ENCODE assay signal across 2 cellular contexts in the genomic region with DNA sequence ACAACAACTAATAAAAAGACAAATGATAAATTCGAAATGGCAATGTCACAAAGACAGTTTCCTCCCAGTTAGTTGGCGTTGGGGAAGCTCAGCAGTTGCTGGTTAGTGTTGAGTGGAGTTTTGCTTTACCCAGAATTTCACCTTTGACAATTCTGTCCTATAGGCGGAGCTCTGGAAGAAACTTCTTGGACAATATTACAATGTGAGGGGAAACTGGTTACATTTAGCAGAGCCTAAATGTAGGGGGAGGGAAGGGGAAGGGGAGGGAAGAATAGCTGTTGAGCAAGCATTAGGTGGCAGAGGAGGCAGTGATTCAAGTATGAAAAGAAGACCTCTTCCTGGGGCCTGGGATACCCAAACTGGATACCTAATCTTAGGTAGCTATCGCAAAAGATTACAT.
TF ChIP-seq lines count a peak whose summit lies in the region.

No MANE protein-coding gene starts in this region.

TF ChIP-seq in A549, 52 proteins besides CTCF, POLR2A, EP300 and RAD21:
- no peak for TF ChIP-seq MYC (IDR thresholded peaks at IDR 0.05; ENCODE audit: borderline replicate concordance, low read length)
- no peak for TF ChIP-seq ATOH8 (CRISPR knock-in tag; IDR thresholded peaks at IDR 0.05; ENCODE audit: low read depth)
- TF ChIP-seq JUN (IDR thresholded peaks at IDR 0.05) = no peak
- TF ChIP-seq HOXB5 (CRISPR knock-in tag; IDR thresholded peaks at IDR 0.05) = no peak

TF ChIP-seq in HCT116, 20 proteins besides CTCF, POLR2A, EP300 and RAD21:
- TF ChIP-seq, protein P1, sequence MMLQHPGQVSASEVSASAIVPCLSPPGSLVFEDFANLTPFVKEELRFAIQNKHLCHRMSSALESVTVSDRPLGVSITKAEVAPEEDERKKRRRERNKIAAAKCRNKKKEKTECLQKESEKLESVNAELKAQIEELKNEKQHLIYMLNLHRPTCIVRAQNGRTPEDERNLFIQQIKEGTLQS (IDR thresholded peaks at IDR 0.05) = no peak
- TF ChIP-seq ZFX (IDR thresholded peaks at IDR 0.05) (no peak), YY1 (IDR thresholded peaks at IDR 0.05; ENCODE audit: extremely low read depth, insufficient replicate concordance, low read depth, low read length) (no peak), CEBPB (IDR thresholded peaks at IDR 0.05; ENCODE audit: low read depth) (no peak), REST (IDR thresholded peaks at IDR 0.05; ENCODE audit: low read depth) (no peak), SRF (IDR thresholded peaks at IDR 0.05; ENCODE audit: low read depth) (no peak), POLR2AphosphoS5 (IDR thresholded peaks at IDR 0.05; ENCODE audit: low read depth, low read length) (no peak), CBX3 (IDR thresholded peaks at IDR 0.05; ENCODE audit: low read depth) (no peak), ELF1 (IDR thresholded peaks at IDR 0.05; ENCODE audit: borderline replicate concordance, low read depth) (no peak), SIN3A (IDR thresholded peaks at IDR 0.05; ENCODE audit: low read depth) (no peak), JUND (IDR thresholded peaks at IDR 0.05) (no peak), ZNF274 (IDR thresholded peaks at IDR 0.05; ENCODE audit: low read depth, low read length) (no peak), EZH2 (IDR thresholded peaks at IDR 0.05) (no peak), TCF7L2 (IDR thresholded peaks at IDR 0.05; ENCODE audit: borderline replicate concordance, extremely low read depth, insufficient read depth, insufficient read length) (no peak), SP1 (IDR thresholded peaks at IDR 0.05; ENCODE audit: low read depth) (no peak)
- TF ChIP-seq, protein P2, sequence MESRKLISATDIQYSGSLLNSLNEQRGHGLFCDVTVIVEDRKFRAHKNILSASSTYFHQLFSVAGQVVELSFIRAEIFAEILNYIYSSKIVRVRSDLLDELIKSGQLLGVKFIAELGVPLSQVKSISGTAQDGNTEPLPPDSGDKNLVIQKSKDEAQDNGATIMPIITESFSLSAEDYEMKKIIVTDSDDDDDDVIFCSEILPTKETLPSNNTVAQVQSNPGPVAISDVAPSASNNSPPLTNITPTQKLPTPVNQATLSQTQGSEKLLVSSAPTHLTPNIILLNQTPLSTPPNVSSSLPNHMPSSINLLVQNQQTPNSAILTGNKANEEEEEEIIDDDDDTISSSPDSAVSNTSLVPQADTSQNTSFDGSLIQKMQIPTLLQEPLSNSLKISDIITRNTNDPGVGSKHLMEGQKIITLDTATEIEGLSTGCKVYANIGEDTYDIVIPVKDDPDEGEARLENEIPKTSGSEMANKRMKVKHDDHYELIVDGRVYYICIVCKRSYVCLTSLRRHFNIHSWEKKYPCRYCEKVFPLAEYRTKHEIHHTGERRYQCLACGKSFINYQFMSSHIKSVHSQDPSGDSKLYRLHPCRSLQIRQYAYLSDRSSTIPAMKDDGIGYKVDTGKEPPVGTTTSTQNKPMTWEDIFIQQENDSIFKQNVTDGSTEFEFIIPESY (IDR thresholded peaks at IDR 0.05; ENCODE audit: extremely low read depth, insufficient replicate concordance, low read length) = no peak
- TF ChIP-seq, protein P3, sequence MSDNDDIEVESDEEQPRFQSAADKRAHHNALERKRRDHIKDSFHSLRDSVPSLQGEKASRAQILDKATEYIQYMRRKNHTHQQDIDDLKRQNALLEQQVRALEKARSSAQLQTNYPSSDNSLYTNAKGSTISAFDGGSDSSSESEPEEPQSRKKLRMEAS (IDR thresholded peaks at IDR 0.05) = no peak
